Comparison of ENCODE assay signal across 20 cellular contexts in genomic region chr11:121368504-121368903, GRCh38.
A peak's percentile ranks its signal among the peaks of the same experiment; 100 is the strongest.
DNase-seq lines count a peak whose midpoint lies in the region; ATAC-seq, FAIRE-seq and TF ChIP-seq lines count a peak whose summit lies in the region.
"Had no signal": no experiment of that assay in that cellular context is flagged by ENCODE, and none has a peak within 500 bp of the region (broad histone marks: within the 10 kb centered on the region; RNA-seq: fewer than 3 reads in every experiment).

No MANE protein-coding gene starts in this region.

- TF ChIP-seq POLR2A in GM12892 (IDR thresholded peaks at IDR 0.05; ENCODE audit: low read depth, low read length) (no peak), lower leg skin (IDR thresholded peaks at IDR 0.05) (no peak)

- H3K4me1 Mint-ChIP-seq in T-cell, result peaks cover 39 to 58% (median 57%) of the 10 kb centered on the region in 3 donors
- H3K4me1 Mint-ChIP-seq in nephron progenitor cell, result peaks cover 47% of the 10 kb centered on the region

- no peak for ATAC-seq in T-cell (replicated peaks in 1 of 4)
- ATAC-seq: Right ventricle myocardium inferior had no signal

- CTCF ChIA-PET in T-cell (lab: Charles Lee), result interaction anchor here in 1 of 2 donors (1.4 kb wide), 1 partner anchor 11 kb away, joined by 3 read pairs; no protein-coding TSS in a partner anchor

- FAIRE-seq in GM12892 (lab: Jason Lieb, UNC), result peak; percentile 94

- 29 to 41% methylated on average over 4 of the region's 4 CpGs for WGBS in lower leg skin, 2 donors

- POLR2A ChIA-PET in T-cell (lab: Charles Lee), result no interaction called here

- H3K27ac Mint-ChIP-seq in T-cell, result peak overlapping the region; percentile 94 to 95
- peak overlapping the region; percentile 11 for H3K27ac Mint-ChIP-seq in nephron progenitor cell
- H3K27ac Mint-ChIP-seq: activated CD4-positive, alpha-beta memory T cell treated with anti-CD3 and anti-CD28 coated beads for 36 hours had no signal

- DNase-seq in NCI-H526 (lab: John Stamatoyannopoulos, UW), result peak; percentile 34 to 43
- DNase-seq in NCI-H526 treated with DMSO at 0.1 percent for 48 hours (lab: John Stamatoyannopoulos, UW), result no peak
- DNase-seq in GM12892 (ENCODE audit: insufficient read length), result no peak
- no peak for DNase-seq in T-cell
- DNase-seq in nephron progenitor cell, result no peak
- DNase-seq in DMS 273 (lab: John Stamatoyannopoulos, UW; ENCODE audit: unreplicated experiment), result no peak
- no peak for DNase-seq in lower leg skin (ENCODE audit: low spot score in 2 of 2)
- no peak for DNase-seq in NCI-H2029 (lab: John Stamatoyannopoulos, UW)
- DNase-seq: 8988T; activated CD4-positive, alpha-beta memory T cell treated with anti-CD3 and anti-CD28 coated beads for 36 hours; BE2C; brain microvascular endothelial cell; heart right ventricle; lower lobe of right lung; NCI-H2029 treated with DMSO at 0.1 percent for 48 hours; stimulated activated CD4-positive, alpha-beta T cell treated with anti-CD3 and anti-CD28 coated beads, Interleukin-2, amount 100 ng/mL, for 24 hours; uterus had no signal

- H3K27me3 Mint-ChIP-seq in T-cell (no peaks in the 10 kb centered on the region), nephron progenitor cell (ENCODE audit: low read depth, poor library complexity) (peaks cover 14% of the 10 kb centered on the region)
- H3K27me3 Mint-ChIP-seq: activated CD4-positive, alpha-beta memory T cell treated with anti-CD3 and anti-CD28 coated beads for 36 hours had no signal

- intact Hi-C loops in lower leg skin (cut with DNase I; ENCODE audit: low total_unique reads), result no loop called here

- no peak overlapping the region for H3K4me3 ChIP-seq in lower leg skin (ENCODE audit: low read depth, poor library complexity, severe bottlenecking)
- H3K4me3 ChIP-seq: coronary artery, lower lobe of right lung, prostate gland, uterus had no signal

- TF ChIP-seq CTCF in nephron progenitor cell (IDR thresholded peaks at IDR 0.05), result no peak
- TF ChIP-seq CTCF in lower leg skin (IDR thresholded peaks at IDR 0.05), result no peak

- H3K36me3 Mint-ChIP-seq in T-cell, result no peaks in the 10 kb centered on the region
- no peaks in the 10 kb centered on the region for H3K36me3 Mint-ChIP-seq in nephron progenitor cell (ENCODE audit: low read depth)

- H3K4me3 Mint-ChIP-seq in T-cell (peak overlapping the region in 1 of 3 donors; percentile 72), nephron progenitor cell (peak overlapping the region; percentile 5)

- H3K9me3 Mint-ChIP-seq in T-cell (peaks cover 0 to 3% (median 2%) of the 10 kb centered on the region in 3 donors), nephron progenitor cell (no peaks in the 10 kb centered on the region)

Comparison
In these comparisons a context has a peak if more than half of its experiments do, and no peak if none do; other contexts are left out.
1. DNase-seq: peak in NCI-H526 (2 of 2); none in NCI-H526 treated with DMSO at 0.1 percent for 48 hours (single experiment), GM12892 (single experiment), T-cell (0 of 34), nephron progenitor cell (single experiment), DMS 273 (single experiment), lower leg skin (0 of 2) and NCI-H2029 (single experiment).